Comparison of ENCODE assay signal across 25 cellular contexts in genomic region chr9:126622872-126623271, GRCh38. TPM values are rescaled to one million over a fixed set of nuclear protein-coding genes. Genes with fewer than 3 reads are reported as not detected.
"Had no signal": no experiment of that assay in that cellular context is flagged by ENCODE, and none has a peak within 500 bp of the region (broad histone marks: within the 10 kb centered on the region; RNA-seq: fewer than 3 reads in every experiment).

No MANE protein-coding gene starts in this region.

- H3K27ac ChIP-seq: cardiac muscle cell had no signal

- H3K36me3 Mint-ChIP-seq: activated CD8-positive, alpha-beta memory T cell treated with anti-CD3 and anti-CD28 coated beads, Interleukin-2, amount 10 ng/mL, durations not matched to agents 7 days and 5 days; activated naive CD4-positive, alpha-beta T cell treated with anti-CD3 and anti-CD28 coated beads, Interleukin-2, amount 50 U/mL, for 24 hours; brain had no signal

- ATAC-seq: activated CD8-positive, alpha-beta memory T cell treated with anti-CD3 and anti-CD28 coated beads, Interleukin-2, amount 10 ng/mL, durations not matched to agents 7 days and 5 days; activated naive CD8-positive, alpha-beta T cell treated with anti-CD3 and anti-CD28 coated beads, Interleukin-2, amount 50 U/mL, for 24 hours; PC-3; T-helper 17 cell had no signal

- H3K9me3 Mint-ChIP-seq: activated B cell treated with CpG ODN at 0.5 μM for 24 hours; activated CD4-positive, alpha-beta T cell treated with anti-CD3 and anti-CD28 coated beads, Interleukin-2, amount 10 ng/mL, durations not matched to agents 24 days and 14 days; activated naive CD4-positive, alpha-beta T cell treated with anti-CD3 and anti-CD28 coated beads, Interleukin-2, amount 50 U/mL, for 24 hours; activated naive CD8-positive, alpha-beta T cell treated with anti-CD3 and anti-CD28 coated beads, Interleukin-2, amount 50 U/mL, for 24 hours; activated T-cell treated with anti-CD3 and anti-CD28 coated beads, Interleukin-2, amount 50 U/mL, for 24 hours; activated T-helper 1 cell treated with anti-CD3 and anti-CD28 coated beads, Interleukin-12 subunit alpha, Interleukin-12 subunit beta, Interleukin-2, Interleukin-4 antibody, amounts not matched to agents 30 ng/mL and 10 ng/mL and 1 ng/mL, durations not matched to agents 14 hours and 24 hours and 36 hours had no signal

- H3K4me3 Mint-ChIP-seq: activated B cell treated with CpG ODN at 0.5 μM for 24 hours; activated CD4-positive, alpha-beta T cell treated with anti-CD3 and anti-CD28 coated beads, Interleukin-2, amount 10 ng/mL, durations not matched to agents 24 days and 14 days; activated CD8-positive, alpha-beta memory T cell treated with anti-CD3 and anti-CD28 coated beads, Interleukin-2, amount 10 ng/mL, durations not matched to agents 7 days and 5 days; activated naive CD4-positive, alpha-beta T cell treated with anti-CD3 and anti-CD28 coated beads, Interleukin-2, amount 50 U/mL, for 24 hours; activated naive CD8-positive, alpha-beta T cell treated with anti-CD3 and anti-CD28 coated beads, Interleukin-2, amount 50 U/mL, for 24 hours; activated T-cell treated with anti-CD3 and anti-CD28 coated beads, Interleukin-2, amount 50 U/mL, for 24 hours; activated T-helper 1 cell treated with anti-CD3 and anti-CD28 coated beads, Interleukin-12 subunit alpha, Interleukin-12 subunit beta, Interleukin-2, Interleukin-4 antibody, amounts not matched to agents 30 ng/mL and 10 ng/mL and 1 ng/mL, durations not matched to agents 14 hours and 24 hours and 36 hours; T-helper 17 cell had no signal

- DNase-seq: activated B cell treated with CpG ODN at 0.5 μM for 24 hours; activated CD4-positive, alpha-beta T cell treated with anti-CD3 and anti-CD28 coated beads for 1 hour; activated CD4-positive, alpha-beta T cell treated with anti-CD3 and anti-CD28 coated beads, Interleukin-2, amount 10 ng/mL, durations not matched to agents 24 days and 14 days; activated CD4-positive, alpha-beta T cell treated with anti-CD3 and anti-CD28 coated beads, Interleukin-2, amount 50 U/mL, for 48 hours; activated CD8-positive, alpha-beta memory T cell treated with anti-CD3 and anti-CD28 coated beads, Interleukin-2, amount 10 ng/mL, durations not matched to agents 7 days and 5 days; activated effector memory CD4-positive, alpha-beta T cell treated with Interleukin-2 at 50 U/mL for 16 hours; activated naive CD4-positive, alpha-beta T cell; activated naive CD8-positive, alpha-beta T cell treated with anti-CD3 and anti-CD28 coated beads, Interleukin-2, amount 50 U/mL, for 24 hours; activated T-cell treated with anti-CD3 and anti-CD28 coated beads, Interleukin-2, amount 50 U/mL, for 24 hours; amygdala; Karpas-422; NCI-H1105 treated with DMSO at 0.1 percent for 48 hours; NCI-H1436 treated with DMSO at 0.1 percent for 48 hours; NCI-H187; NCI-H2081; NCI-H510A treated with DMSO at 0.1 percent for 48 hours; NCI-H69; PC-3; SHP77 treated with DMSO at 0.1 percent for 48 hours; T-helper 17 cell; T-helper 9 cell had no signal

- H3K27ac Mint-ChIP-seq: activated B cell treated with CpG ODN at 0.5 μM for 24 hours; activated CD4-positive, alpha-beta T cell treated with anti-CD3 and anti-CD28 coated beads, Interleukin-2, amount 10 ng/mL, durations not matched to agents 24 days and 14 days; activated CD8-positive, alpha-beta memory T cell treated with anti-CD3 and anti-CD28 coated beads, Interleukin-2, amount 10 ng/mL, durations not matched to agents 7 days and 5 days; activated naive CD4-positive, alpha-beta T cell treated with anti-CD3 and anti-CD28 coated beads, Interleukin-2, amount 50 U/mL, for 24 hours; activated naive CD8-positive, alpha-beta T cell treated with anti-CD3 and anti-CD28 coated beads, Interleukin-2, amount 50 U/mL, for 24 hours; activated T-cell treated with anti-CD3 and anti-CD28 coated beads, Interleukin-2, amount 50 U/mL, for 24 hours; activated T-helper 1 cell treated with anti-CD3 and anti-CD28 coated beads, Interleukin-12 subunit alpha, Interleukin-12 subunit beta, Interleukin-2, Interleukin-4 antibody, amounts not matched to agents 30 ng/mL and 10 ng/mL and 1 ng/mL, durations not matched to agents 14 hours and 24 hours and 36 hours; T-helper 17 cell had no signal

- H3K36me3 ChIP-seq: cardiac muscle cell had no signal

- H3K4me3 ChIP-seq: cardiac muscle cell had no signal

RNA-seq across cellular contexts. Expression of gene LMX1B, which starts 9.1 kb away (rescaled TPM):
- total RNA-seq: activated B cell treated with CpG ODN at 0.5 μM for 24 hours; activated CD4-positive, alpha-beta T cell treated with anti-CD3 and anti-CD28 coated beads, Interleukin-2, amount 10 ng/mL, durations not matched to agents 24 days and 14 days; activated CD8-positive, alpha-beta memory T cell treated with anti-CD3 and anti-CD28 coated beads, Interleukin-2, amount 10 ng/mL, durations not matched to agents 7 days and 5 days; activated T-helper 1 cell treated with anti-CD3 and anti-CD28 coated beads, Interleukin-12 subunit alpha, Interleukin-12 subunit beta, Interleukin-2, Interleukin-4 antibody, amounts not matched to agents 30 ng/mL and 10 ng/mL and 1 ng/mL, durations not matched to agents 14 hours and 24 hours and 36 hours; cardiac muscle cell; T-helper 17 cell had no signal
